40 cellular contexts compared by ENCODE assay signal in genomic region chr1:160146107-160146506, GRCh38. TPM values are rescaled to one million over a fixed set of nuclear protein-coding genes. Genes with fewer than 3 reads are reported as not detected.
"Had no signal": no experiment of that assay in that cellular context is flagged by ENCODE, and none has a peak within 500 bp of the region (broad histone marks: within the 10 kb centered on the region; RNA-seq: fewer than 3 reads in every experiment).

No MANE protein-coding gene starts in this region.

- H3K9me3 Mint-ChIP-seq: activated naive CD4-positive, alpha-beta T cell treated with anti-CD3 and anti-CD28 coated beads for 36 hours; activated naive CD4-positive, alpha-beta T cell treated with anti-CD3 and anti-CD28 coated beads, Interleukin-2, amount 10 ng/mL, durations not matched to agents 7 days and 5 days; activated naive CD4-positive, alpha-beta T cell treated with anti-CD3 and anti-CD28 coated beads, Interleukin-2, amount 50 U/mL, for 24 hours; activated naive CD4-positive, alpha-beta T cell treated with anti-CD3 and anti-CD28 coated beads, Interleukin-2, amount 50 U/mL, for 72 hours; activated naive CD8-positive, alpha-beta T cell treated with anti-CD3 and anti-CD28 coated beads for 36 hours; activated naive CD8-positive, alpha-beta T cell treated with anti-CD3 and anti-CD28 coated beads, Interleukin-2, amount 10 ng/mL, durations not matched to agents 7 days and 5 days; activated naive CD8-positive, alpha-beta T cell treated with anti-CD3 and anti-CD28 coated beads, Interleukin-2, amount 50 U/mL, for 24 hours; activated T-cell treated with anti-CD3 and anti-CD28 coated beads, Interleukin-2, amount 50 U/mL, for 24 hours; activated T-cell treated with anti-CD3 and anti-CD28 coated beads, Interleukin-2, amount 50 U/mL, for 4 hours; activated T-cell treated with anti-CD3 and anti-CD28 coated beads, Interleukin-2, amount 50 U/mL, for 72 hours; activated T-helper 1 cell treated with anti-CD3 and anti-CD28 coated beads, Interleukin-12 subunit alpha, Interleukin-12 subunit beta, Interleukin-2, Interleukin-4 antibody, amounts not matched to agents 30 ng/mL and 10 ng/mL and 1 ng/mL, durations not matched to agents 14 hours and 24 hours and 36 hours; activated T-helper 17 cell treated with anti-CD3 and anti-CD28 coated beads, Interleukin-2, amount 50 U/mL, for 72 hours; activated T-helper 2 cell treated with anti-CD3 and anti-CD28 coated beads, Interferon-gamma antibody, Interleukin-2, Interleukin-4, amounts not matched to agents 10 μg/mL and 5 μg/mL and 100 μg/mL, durations not matched to agents 14 hours and 24 hours and 36 hours; central memory CD8-positive, alpha-beta T cell had no signal

- H3K4me3 ChIP-seq: adrenal gland, ascending aorta, body of pancreas, breast epithelium, cardiac muscle cell had no signal

- H3K27me3 ChIP-seq: adrenal gland, ascending aorta, body of pancreas, brain microvascular endothelial cell, breast epithelium, cardiac muscle cell had no signal

- H3K4me3 Mint-ChIP-seq: activated naive CD4-positive, alpha-beta T cell treated with anti-CD3 and anti-CD28 coated beads for 36 hours; activated naive CD4-positive, alpha-beta T cell treated with anti-CD3 and anti-CD28 coated beads, Interleukin-2, amount 10 ng/mL, durations not matched to agents 7 days and 5 days; activated naive CD4-positive, alpha-beta T cell treated with anti-CD3 and anti-CD28 coated beads, Interleukin-2, amount 50 U/mL, for 24 hours; activated naive CD8-positive, alpha-beta T cell; activated naive CD8-positive, alpha-beta T cell treated with anti-CD3 and anti-CD28 coated beads for 36 hours; activated naive CD8-positive, alpha-beta T cell treated with anti-CD3 and anti-CD28 coated beads, Interleukin-2, amount 10 ng/mL, durations not matched to agents 7 days and 5 days; activated naive CD8-positive, alpha-beta T cell treated with anti-CD3 and anti-CD28 coated beads, Interleukin-2, amount 50 U/mL, for 24 hours; activated T-cell treated with anti-CD3 and anti-CD28 coated beads, Interleukin-2, amount 50 U/mL, for 24 hours; activated T-cell treated with anti-CD3 and anti-CD28 coated beads, Interleukin-2, amount 50 U/mL, for 4 hours; activated T-cell treated with anti-CD3 and anti-CD28 coated beads, Interleukin-2, amount 50 U/mL, for 72 hours; activated T-helper 1 cell treated with anti-CD3 and anti-CD28 coated beads, Interleukin-12 subunit alpha, Interleukin-12 subunit beta, Interleukin-2, Interleukin-4 antibody, amounts not matched to agents 30 ng/mL and 10 ng/mL and 1 ng/mL, durations not matched to agents 14 hours and 24 hours and 36 hours; activated T-helper 17 cell treated with anti-CD3 and anti-CD28 coated beads, Interleukin-2, amount 50 U/mL, for 72 hours; brain; central memory CD8-positive, alpha-beta T cell had no signal

- H3K4me1 Mint-ChIP-seq: activated naive CD4-positive, alpha-beta T cell treated with anti-CD3 and anti-CD28 coated beads, Interleukin-2, amount 10 ng/mL, durations not matched to agents 7 days and 5 days; activated naive CD4-positive, alpha-beta T cell treated with anti-CD3 and anti-CD28 coated beads, Interleukin-2, amount 50 U/mL, for 24 hours; activated naive CD8-positive, alpha-beta T cell treated with anti-CD3 and anti-CD28 coated beads for 36 hours; activated naive CD8-positive, alpha-beta T cell treated with anti-CD3 and anti-CD28 coated beads, Interleukin-2, amount 10 ng/mL, durations not matched to agents 7 days and 5 days; activated naive CD8-positive, alpha-beta T cell treated with anti-CD3 and anti-CD28 coated beads, Interleukin-2, amount 50 U/mL, for 24 hours; activated T-helper 17 cell treated with anti-CD3 and anti-CD28 coated beads, Interleukin-2, amount 50 U/mL, for 72 hours; central memory CD8-positive, alpha-beta T cell had no signal

- DNase-seq: activated effector memory CD4-positive, alpha-beta T cell treated with anti-CD3 and anti-CD28 coated beads, Interleukin-2, amount 50 U/mL, for 16 hours; activated effector memory CD4-positive, alpha-beta T cell treated with Interleukin-2 at 50 U/mL for 16 hours; activated gamma-delta T cell; activated gamma-delta T cell treated with Interleukin-2 at 50 U/mL for 16 hours; activated naive CD4-positive, alpha-beta T cell; activated naive CD4-positive, alpha-beta T cell treated with anti-CD3 and anti-CD28 coated beads for 36 hours; activated naive CD4-positive, alpha-beta T cell treated with anti-CD3 and anti-CD28 coated beads, Interleukin-2, amount 10 ng/mL, durations not matched to agents 7 days and 5 days; activated naive CD4-positive, alpha-beta T cell treated with anti-CD3 and anti-CD28 coated beads, Interleukin-2, amount 50 U/mL, for 16 hours; activated naive CD4-positive, alpha-beta T cell treated with Interleukin-2 at 50 U/mL for 16 hours; activated naive CD8-positive, alpha-beta T cell treated with anti-CD3 and anti-CD28 coated beads for 36 hours; activated naive CD8-positive, alpha-beta T cell treated with anti-CD3 and anti-CD28 coated beads, Interleukin-2, amount 10 ng/mL, durations not matched to agents 7 days and 5 days; activated naive CD8-positive, alpha-beta T cell treated with anti-CD3 and anti-CD28 coated beads, Interleukin-2, amount 50 U/mL, for 24 hours; activated T-cell treated with anti-CD3 and anti-CD28 coated beads, Interleukin-2, amount 50 U/mL, for 1 hour; activated T-cell treated with anti-CD3 and anti-CD28 coated beads, Interleukin-2, amount 50 U/mL, for 24 hours; activated T-cell treated with anti-CD3 and anti-CD28 coated beads, Interleukin-2, amount 50 U/mL, for 4 hours; activated T-cell treated with anti-CD3 and anti-CD28 coated beads, Interleukin-2, amount 50 U/mL, for 48 hours; activated T-cell treated with anti-CD3 and anti-CD28 coated beads, Interleukin-2, amount 50 U/mL, for 72 hours; adrenal gland; amniotic stem cell; amygdala; anterior cingulate cortex; body of pancreas; brain microvascular endothelial cell; caudate nucleus; central memory CD4-positive, alpha-beta T cell; cerebellar nuclear complex had no signal

- ATAC-seq: activated naive CD4-positive, alpha-beta T cell treated with anti-CD3 and anti-CD28 coated beads, Interleukin-2, amount 50 U/mL, for 72 hours; activated naive CD8-positive, alpha-beta T cell treated with anti-CD3 and anti-CD28 coated beads, Interleukin-2, amount 50 U/mL, for 24 hours; activated T-cell treated with anti-CD3 and anti-CD28 coated beads, Interleukin-2, amount 50 U/mL, for 4 hours; activated T-cell treated with anti-CD3 and anti-CD28 coated beads, Interleukin-2, amount 50 U/mL, for 72 hours; activated T-helper 17 cell treated with anti-CD3 and anti-CD28 coated beads, Interleukin-2, amount 50 U/mL, for 72 hours; body of pancreas had no signal

- H3K9me3 ChIP-seq: adrenal gland, ascending aorta, body of pancreas, breast epithelium had no signal

- H3K4me1 ChIP-seq: body of pancreas, breast epithelium had no signal

- H3K27ac Mint-ChIP-seq: activated naive CD4-positive, alpha-beta T cell treated with anti-CD3 and anti-CD28 coated beads for 36 hours; activated naive CD4-positive, alpha-beta T cell treated with anti-CD3 and anti-CD28 coated beads, Interleukin-2, amount 10 ng/mL, durations not matched to agents 7 days and 5 days; activated naive CD4-positive, alpha-beta T cell treated with anti-CD3 and anti-CD28 coated beads, Interleukin-2, amount 50 U/mL, for 24 hours; activated naive CD4-positive, alpha-beta T cell treated with anti-CD3 and anti-CD28 coated beads, Interleukin-2, amount 50 U/mL, for 72 hours; activated naive CD8-positive, alpha-beta T cell; activated naive CD8-positive, alpha-beta T cell treated with anti-CD3 and anti-CD28 coated beads for 36 hours; activated naive CD8-positive, alpha-beta T cell treated with anti-CD3 and anti-CD28 coated beads, Interleukin-2, amount 10 ng/mL, durations not matched to agents 7 days and 5 days; activated naive CD8-positive, alpha-beta T cell treated with anti-CD3 and anti-CD28 coated beads, Interleukin-2, amount 50 U/mL, for 24 hours; activated T-cell treated with anti-CD3 and anti-CD28 coated beads, Interleukin-2, amount 50 U/mL, for 24 hours; activated T-cell treated with anti-CD3 and anti-CD28 coated beads, Interleukin-2, amount 50 U/mL, for 72 hours; activated T-helper 1 cell treated with anti-CD3 and anti-CD28 coated beads, Interleukin-12 subunit alpha, Interleukin-12 subunit beta, Interleukin-2, Interleukin-4 antibody, amounts not matched to agents 30 ng/mL and 10 ng/mL and 1 ng/mL, durations not matched to agents 14 hours and 24 hours and 36 hours; activated T-helper 17 cell treated with anti-CD3 and anti-CD28 coated beads, Interleukin-2, amount 50 U/mL, for 72 hours; activated T-helper 2 cell treated with anti-CD3 and anti-CD28 coated beads, Interferon-gamma antibody, Interleukin-2, Interleukin-4, amounts not matched to agents 10 μg/mL and 5 μg/mL and 100 μg/mL, durations not matched to agents 14 hours and 24 hours and 36 hours; brain had no signal

- H3K27ac ChIP-seq: adrenal gland, ascending aorta, body of pancreas, brain microvascular endothelial cell, breast epithelium, cardiac muscle cell had no signal

- H3K36me3 ChIP-seq: adrenal gland, brain microvascular endothelial cell, breast epithelium, cardiac muscle cell had no signal

- H3K36me3 Mint-ChIP-seq: activated naive CD4-positive, alpha-beta T cell treated with anti-CD3 and anti-CD28 coated beads, Interleukin-2, amount 10 ng/mL, durations not matched to agents 7 days and 5 days; activated naive CD4-positive, alpha-beta T cell treated with anti-CD3 and anti-CD28 coated beads, Interleukin-2, amount 50 U/mL, for 24 hours; activated naive CD4-positive, alpha-beta T cell treated with anti-CD3 and anti-CD28 coated beads, Interleukin-2, amount 50 U/mL, for 72 hours; activated naive CD8-positive, alpha-beta T cell; activated naive CD8-positive, alpha-beta T cell treated with anti-CD3 and anti-CD28 coated beads for 36 hours; activated naive CD8-positive, alpha-beta T cell treated with anti-CD3 and anti-CD28 coated beads, Interleukin-2, amount 10 ng/mL, durations not matched to agents 7 days and 5 days had no signal

- H3K27me3 Mint-ChIP-seq: activated naive CD8-positive, alpha-beta T cell; brain had no signal

RNA-seq across cellular contexts. Expression of gene ATP1A4, which starts 5.3 kb away (rescaled TPM):
- total RNA-seq: activated naive CD4-positive, alpha-beta T cell treated with anti-CD3 and anti-CD28 coated beads for 36 hours; activated naive CD4-positive, alpha-beta T cell treated with anti-CD3 and anti-CD28 coated beads, Interleukin-2, amount 50 U/mL, for 72 hours; activated naive CD8-positive, alpha-beta T cell treated with anti-CD3 and anti-CD28 coated beads for 36 hours; activated naive CD8-positive, alpha-beta T cell treated with anti-CD3 and anti-CD28 coated beads, Interleukin-2, amount 10 ng/mL, durations not matched to agents 7 days and 5 days; activated T-cell treated with anti-CD3 and anti-CD28 coated beads, Interleukin-2, amount 50 U/mL, for 4 hours; activated T-cell treated with anti-CD3 and anti-CD28 coated beads, Interleukin-2, amount 50 U/mL, for 72 hours; activated T-helper 1 cell treated with anti-CD3 and anti-CD28 coated beads, Interleukin-12 subunit alpha, Interleukin-12 subunit beta, Interleukin-2, Interleukin-4 antibody, amounts not matched to agents 30 ng/mL and 10 ng/mL and 1 ng/mL, durations not matched to agents 14 hours and 24 hours and 36 hours; ascending aorta; astrocyte; body of pancreas; bronchial epithelial cell; chondrocyte had no signal

RNA-seq across cellular contexts. Expression of gene ATP1A2, which starts 30.5 kb away (rescaled TPM):
- total RNA-seq: activated naive CD4-positive, alpha-beta T cell treated with anti-CD3 and anti-CD28 coated beads for 36 hours; activated naive CD4-positive, alpha-beta T cell treated with anti-CD3 and anti-CD28 coated beads, Interleukin-2, amount 50 U/mL, for 72 hours; activated naive CD8-positive, alpha-beta T cell treated with anti-CD3 and anti-CD28 coated beads for 36 hours; activated naive CD8-positive, alpha-beta T cell treated with anti-CD3 and anti-CD28 coated beads, Interleukin-2, amount 10 ng/mL, durations not matched to agents 7 days and 5 days; activated T-cell treated with anti-CD3 and anti-CD28 coated beads, Interleukin-2, amount 50 U/mL, for 4 hours; activated T-cell treated with anti-CD3 and anti-CD28 coated beads, Interleukin-2, amount 50 U/mL, for 72 hours; activated T-helper 1 cell treated with anti-CD3 and anti-CD28 coated beads, Interleukin-12 subunit alpha, Interleukin-12 subunit beta, Interleukin-2, Interleukin-4 antibody, amounts not matched to agents 30 ng/mL and 10 ng/mL and 1 ng/mL, durations not matched to agents 14 hours and 24 hours and 36 hours; activated T-helper 17 cell treated with anti-CD3 and anti-CD28 coated beads, Interleukin-2, amount 50 U/mL, for 72 hours; activated T-helper 2 cell treated with anti-CD3 and anti-CD28 coated beads, Interferon-gamma antibody, Interleukin-2, Interleukin-4, amounts not matched to agents 10 μg/mL and 5 μg/mL and 100 μg/mL, durations not matched to agents 14 hours and 24 hours and 36 hours; bronchial epithelial cell had no signal

RNA-seq across cellular contexts. Expression of gene CASQ1, which starts 44.3 kb away (rescaled TPM):
- total RNA-seq: activated naive CD4-positive, alpha-beta T cell treated with anti-CD3 and anti-CD28 coated beads for 36 hours; activated naive CD4-positive, alpha-beta T cell treated with anti-CD3 and anti-CD28 coated beads, Interleukin-2, amount 50 U/mL, for 72 hours; activated naive CD8-positive, alpha-beta T cell treated with anti-CD3 and anti-CD28 coated beads for 36 hours; activated naive CD8-positive, alpha-beta T cell treated with anti-CD3 and anti-CD28 coated beads, Interleukin-2, amount 10 ng/mL, durations not matched to agents 7 days and 5 days; activated T-cell treated with anti-CD3 and anti-CD28 coated beads, Interleukin-2, amount 50 U/mL, for 4 hours; activated T-cell treated with anti-CD3 and anti-CD28 coated beads, Interleukin-2, amount 50 U/mL, for 72 hours; activated T-helper 1 cell treated with anti-CD3 and anti-CD28 coated beads, Interleukin-12 subunit alpha, Interleukin-12 subunit beta, Interleukin-2, Interleukin-4 antibody, amounts not matched to agents 30 ng/mL and 10 ng/mL and 1 ng/mL, durations not matched to agents 14 hours and 24 hours and 36 hours; activated T-helper 17 cell treated with anti-CD3 and anti-CD28 coated beads, Interleukin-2, amount 50 U/mL, for 72 hours; ascending aorta; body of pancreas; bronchial epithelial cell had no signal
